In genomic region chr9:70639853-70640814, GRCh38 we compare ENCODE assay signal across 8 cellular contexts.
DNase-seq lines count a peak whose midpoint lies in the region; TF ChIP-seq lines count a peak whose summit lies in the region.

No MANE protein-coding gene starts in this region.

- peaks cover 6% of the 10 kb centered on the region for H3K27me3 Mint-ChIP-seq in activated T-helper 2 cell treated with anti-CD3 and anti-CD28 coated beads, Interferon-gamma antibody, Interleukin-2, Interleukin-4, amounts not matched to agents 10 μg/mL and 5 μg/mL and 100 μg/mL, durations not matched to agents 14 hours and 24 hours and 36 hours (ENCODE audit: low read depth)

- intact Hi-C loops in activated T-helper 2 cell treated with anti-CD3 and anti-CD28 coated beads, Interferon-gamma antibody, Interleukin-2, Interleukin-4, amounts not matched to agents 10 μg/mL and 5 μg/mL and 100 μg/mL, durations not matched to agents 14 hours and 24 hours and 36 hours (cut with micrococcal nuclease), result no loop called here

- no peaks in the 10 kb centered on the region for H3K4me1 Mint-ChIP-seq in activated T-helper 2 cell treated with anti-CD3 and anti-CD28 coated beads, Interferon-gamma antibody, Interleukin-2, Interleukin-4, amounts not matched to agents 10 μg/mL and 5 μg/mL and 100 μg/mL, durations not matched to agents 14 hours and 24 hours and 36 hours (ENCODE audit: low read depth)

- H3K27ac Mint-ChIP-seq in activated T-helper 2 cell treated with anti-CD3 and anti-CD28 coated beads, Interferon-gamma antibody, Interleukin-2, Interleukin-4, amounts not matched to agents 10 μg/mL and 5 μg/mL and 100 μg/mL, durations not matched to agents 14 hours and 24 hours and 36 hours, result no peak overlapping the region

- H3K4me3 Mint-ChIP-seq in activated T-helper 2 cell treated with anti-CD3 and anti-CD28 coated beads, Interferon-gamma antibody, Interleukin-2, Interleukin-4, amounts not matched to agents 10 μg/mL and 5 μg/mL and 100 μg/mL, durations not matched to agents 14 hours and 24 hours and 36 hours (ENCODE audit: low read depth), result no peak overlapping the region

- H3K4me3 ChIP-seq in GM12875 (ENCODE audit: low read depth, low read length), result no peak overlapping the region

- H3K36me3 Mint-ChIP-seq in activated T-helper 2 cell treated with anti-CD3 and anti-CD28 coated beads, Interferon-gamma antibody, Interleukin-2, Interleukin-4, amounts not matched to agents 10 μg/mL and 5 μg/mL and 100 μg/mL, durations not matched to agents 14 hours and 24 hours and 36 hours (ENCODE audit: low read depth), result no peaks in the 10 kb centered on the region

- 0 out of 2 replicates have a peak, but pooled peaks have one; percentile 19 for TF ChIP-seq CTCF in GM12875 (IDR thresholded peaks at IDR 0.05; ENCODE audit: borderline replicate concordance, insufficient read depth, low read depth, low read length)

- peak; percentile 37 for DNase-seq in AG08396 (ENCODE audit: low spot score)
- DNase-seq in NCI-H1048 (lab: John Stamatoyannopoulos, UW), result peak; percentile 18
- peak; percentile 59 for DNase-seq in amniotic epithelial cell (ENCODE audit: low read depth)
- peak; percentile 25 for DNase-seq in hepatic stellate cell (ENCODE audit: low spot score)
- peak; percentile 23 for DNase-seq in smooth muscle cell of the brain vasculature (ENCODE audit: low read depth, low spot score)
- no peak for DNase-seq in activated T-cell treated with anti-CD3 and anti-CD28 coated beads, Interleukin-2, amount 50 U/mL, for 48 hours
- no peak for DNase-seq in activated T-helper 2 cell treated with anti-CD3 and anti-CD28 coated beads, Interferon-gamma antibody, Interleukin-2, Interleukin-4, amounts not matched to agents 10 μg/mL and 5 μg/mL and 100 μg/mL, durations not matched to agents 14 hours and 24 hours and 36 hours (ENCODE audit: low spot score)

- no peaks in the 10 kb centered on the region for H3K9me3 Mint-ChIP-seq in activated T-helper 2 cell treated with anti-CD3 and anti-CD28 coated beads, Interferon-gamma antibody, Interleukin-2, Interleukin-4, amounts not matched to agents 10 μg/mL and 5 μg/mL and 100 μg/mL, durations not matched to agents 14 hours and 24 hours and 36 hours

Comparison
In these comparisons a context has a peak if more than half of its experiments do, and no peak if none do; other contexts are left out.
1. DNase-seq: peak in AG08396 (single experiment), NCI-H1048 (single experiment), amniotic epithelial cell (single experiment), hepatic stellate cell (single experiment) and smooth muscle cell of the brain vasculature (single experiment); none in activated T-cell treated with anti-CD3 and anti-CD28 coated beads, Interleukin-2, amount 50 U/mL, for 48 hours (0 of 2) and activated T-helper 2 cell treated with anti-CD3 and anti-CD28 coated beads, Interferon-gamma antibody, Interleukin-2, Interleukin-4, amounts not matched to agents 10 μg/mL and 5 μg/mL and 100 μg/mL, durations not matched to agents 14 hours and 24 hours and 36 hours (single experiment).